In the genomic region with DNA sequence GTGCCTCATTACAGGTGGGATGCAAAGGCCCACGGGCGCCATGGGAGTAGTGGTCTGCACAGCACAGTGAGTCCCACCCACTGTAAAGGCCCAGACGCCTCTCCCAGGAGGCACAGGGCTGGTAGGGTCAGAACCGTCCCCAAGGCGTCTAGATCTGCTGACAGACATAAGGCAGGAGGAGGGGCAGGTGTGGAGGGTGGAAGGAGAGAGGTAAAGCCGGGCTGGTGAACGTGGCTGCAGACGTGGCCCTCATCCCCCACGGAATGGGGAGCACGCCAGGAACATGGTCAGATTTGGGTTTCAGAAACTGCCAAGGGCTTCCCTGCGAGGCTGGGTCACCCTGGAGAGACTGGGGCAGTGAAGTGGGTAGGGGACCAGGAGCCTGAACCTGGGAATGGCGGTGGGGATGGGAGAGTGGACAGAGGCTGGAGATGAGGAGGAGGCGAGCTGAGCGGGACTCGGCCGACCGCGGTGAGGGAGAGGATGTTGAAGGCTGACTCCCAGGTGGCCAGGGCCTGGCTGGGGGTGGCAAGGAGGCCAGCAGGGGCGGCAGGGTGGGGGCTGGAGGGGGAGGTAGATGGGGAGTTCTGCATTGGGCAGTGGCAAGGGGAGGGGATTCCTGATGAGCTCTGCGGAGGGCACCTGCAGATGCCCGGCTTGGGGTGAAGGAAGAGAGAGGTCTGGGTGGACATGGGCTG, we compare ENCODE assay signal across 1 cellular context.
TF ChIP-seq lines count a peak whose summit lies in the region.

No MANE protein-coding gene starts in this region.

TF ChIP-seq in IMR-90, 13 proteins besides CTCF, POLR2A, EP300 and RAD21:
- TF ChIP-seq MAFK (IDR thresholded peaks at IDR 0.05; ENCODE audit: low read depth, low read length) (no peak), RFX5 (IDR thresholded peaks at IDR 0.05; ENCODE audit: low read depth, low read length) (no peak), BHLHE40 (IDR thresholded peaks at IDR 0.05; ENCODE audit: low read depth, low read length) (no peak), CEBPB (IDR thresholded peaks at IDR 0.05; ENCODE audit: low read depth, low read length) (no peak), RCOR1 (IDR thresholded peaks at IDR 0.05; ENCODE audit: insufficient replicate concordance, low read length) (no peak), CHD1 (IDR thresholded peaks at IDR 0.05; ENCODE audit: low read depth, low read length) (no peak)
TF ChIP-seq in IMR-90: peak in this region for 0.
